10 cellular contexts compared by ENCODE assay signal in the genomic region with DNA sequence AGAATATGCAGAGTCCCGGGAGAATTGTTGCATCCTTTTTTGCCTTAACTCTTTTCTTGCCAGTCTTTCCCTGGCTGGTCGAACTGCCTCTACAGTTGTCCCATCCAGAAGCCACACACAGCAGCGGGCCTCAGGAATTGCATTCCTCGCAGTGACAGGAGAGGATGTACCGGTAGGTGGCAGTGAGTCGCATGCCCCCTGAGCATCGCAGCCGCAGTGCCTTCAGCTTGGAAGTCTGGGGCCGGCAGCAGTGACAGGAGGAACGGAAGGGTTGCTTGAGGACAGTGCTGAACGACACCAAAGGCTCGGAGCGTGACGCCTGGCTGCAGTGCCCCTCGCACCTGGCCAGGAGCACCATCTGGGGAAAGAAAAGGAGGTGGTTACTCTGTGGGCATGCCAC. TPM values are rescaled to one million over a fixed set of nuclear protein-coding genes. Genes with fewer than 3 reads are reported as not detected.
DNase-seq lines count a peak whose midpoint lies in the region; TF ChIP-seq lines count a peak whose summit lies in the region.
"Had no signal": no experiment of that assay in that cellular context is flagged by ENCODE, and none has a peak within 500 bp of the region (broad histone marks: within the 10 kb centered on the region; RNA-seq: fewer than 3 reads in every experiment).

No MANE protein-coding gene starts in this region.

- H3K27me3 ChIP-seq in testis: no peaks in the 10 kb centered on the region
- H3K27me3 ChIP-seq: BLaER1 had no signal

- TF ChIP-seq POLR2A in testis (IDR thresholded peaks at IDR 0.05): no peak

- no peaks in the 10 kb centered on the region for H3K4me1 ChIP-seq in testis
- H3K4me1 ChIP-seq: BLaER1 had no signal

- no peaks in the 10 kb centered on the region for H3K9me3 ChIP-seq in testis
- H3K9me3 ChIP-seq: BLaER1 had no signal

- intact Hi-C loops in testis (cut with DNase I; ENCODE audit: low total_unique reads): no loop called here

- 11 to 22% methylated on average over 10 to 14 of the region's 15 CpGs for WGBS in testis, 2 donors

- H3K27ac ChIP-seq in testis: no peak overlapping the region
- H3K27ac ChIP-seq: BLaER1 had no signal

- H3K4me3 ChIP-seq in cardiac fibroblast (replicated peaks in 1 of 2; ENCODE audit: low read depth in 2 of 2, low read length in 2 of 2) (no peak overlapping the region), testis (no peak overlapping the region)
- H3K4me3 ChIP-seq: BLaER1 had no signal

- TF ChIP-seq CTCF in cardiac fibroblast (IDR thresholded peaks at IDR 0.05; ENCODE audit: low read depth, low read length) (peak; percentile 30), testis (IDR thresholded peaks at IDR 0.05) (peak in 1 of 3 experiments; percentile 32)

- H3K36me3 ChIP-seq in testis (ENCODE audit: low read depth, missing control alignments): no peaks in the 10 kb centered on the region
- H3K36me3 ChIP-seq: BLaER1 had no signal

- DNase-seq in NCI-H1092 treated with DMSO at 0.1 percent for 48 hours (lab: John Stamatoyannopoulos, UW) (peak; percentile 3), NCI-H1092 (lab: John Stamatoyannopoulos, UW) (no peak), SHP77 (lab: John Stamatoyannopoulos, UW) (peak; percentile 7 to 24), cardiac fibroblast (ENCODE audit: low read depth in 2 of 2) (peak; percentile 4 to 8), lung microvascular endothelial cell (ENCODE audit: low read depth in 2 of 2) (peak; percentile 28 to 43), testis (peak; percentile 46), NCI-H524 treated with DMSO at 0.1 percent for 48 hours (lab: John Stamatoyannopoulos, UW) (no peak), RKO (ENCODE audit: low spot score) (no peak)

RNA-seq across cellular contexts. Expression of gene NDP, which starts 23.5 kb away (rescaled TPM):
- under 0.01 TPM in 1 of 2 replicates, not detected in the other for total RNA-seq in lung microvascular endothelial cell
- total RNA-seq in testis: 1 to 10 TPM in 1 of 2 donors, under 1 TPM in 1; 0.55 to 1.3 TPM
- polyA plus RNA-seq in testis (ENCODE audit: insufficient read depth, low read depth, low replicate concordance): 1.8 TPM
- total RNA-seq: SK-MEL-5 had no signal

Comparison
In these comparisons a context has a peak if more than half of its experiments do, and no peak if none do; other contexts are left out.
1. DNase-seq: peak in NCI-H1092 treated with DMSO at 0.1 percent for 48 hours (single experiment), SHP77 (2 of 2), cardiac fibroblast (2 of 2), lung microvascular endothelial cell (2 of 2) and testis (single experiment); none in NCI-H1092 (single experiment), NCI-H524 treated with DMSO at 0.1 percent for 48 hours (single experiment) and RKO (single experiment).